In genomic region chr14:93964281-93964680, GRCh38 we compare ENCODE assay signal across 21 cellular contexts. TPM values are rescaled to one million over a fixed set of nuclear protein-coding genes. Genes with fewer than 3 reads are reported as not detected.
A peak's percentile ranks its signal among the peaks of the same experiment; 100 is the strongest.
DNase-seq lines count a peak whose midpoint lies in the region; ATAC-seq and TF ChIP-seq lines count a peak whose summit lies in the region.
"Had no signal": no experiment of that assay in that cellular context is flagged by ENCODE, and none has a peak within 500 bp of the region (broad histone marks: within the 10 kb centered on the region; RNA-seq: fewer than 3 reads in every experiment).

No MANE protein-coding gene starts in this region.

- peak overlapping the region; percentile 87 for H3K27ac ChIP-seq in CD4-positive, CD25-positive, alpha-beta regulatory T cell (ENCODE audit: insufficient read depth, low read length, poor library complexity, severe bottlenecking)
- H3K27ac ChIP-seq in KMS-11 (peak overlapping the region; percentile 90; the same call in 1 of the 2 replicates), ascending aorta (peak overlapping the region; percentile 59 to 75), neutrophil (peak overlapping the region; percentile 92)
- H3K27ac ChIP-seq: neural progenitor cell had no signal

- TF ChIP-seq CTCF in KMS-11 (conservative IDR thresholded peaks at IDR 0.05; ENCODE audit: low read depth, low read length) (no peak), ascending aorta (IDR thresholded peaks at IDR 0.05) (no peak), neutrophil (IDR thresholded peaks at IDR 0.05) (no peak)

- peak overlapping the region; percentile 7 for H3K4me3 ChIP-seq in CD4-positive, CD25-positive, alpha-beta regulatory T cell (ENCODE audit: low read depth, low read length)
- H3K4me3 ChIP-seq in KMS-11 (IDR thresholded peaks at IDR 0.05; ENCODE audit: insufficient read depth, low read depth, low read length) (no peak overlapping the region), ascending aorta (no peak overlapping the region), neutrophil (ENCODE audit: low read depth in 1 of 2, low read length in 1 of 2) (no peak overlapping the region)
- H3K4me3 ChIP-seq: neural progenitor cell had no signal

- no peaks in the 10 kb centered on the region for H3K27me3 Mint-ChIP-seq in CD4-positive, CD25-positive, alpha-beta regulatory T cell
- H3K27me3 Mint-ChIP-seq: type B pancreatic cell had no signal

- intact Hi-C loops in ascending aorta (cut with DNase I) = no loop called here
- intact Hi-C loops in sciatic nerve (cut with DNase I) = no loop called here

- H3K4me1 ChIP-seq in CD4-positive, CD25-positive, alpha-beta regulatory T cell (ENCODE audit: control insufficient read depth, insufficient read depth, low read length, poor library complexity, severe bottlenecking) = peaks cover 52% of the 10 kb centered on the region
- H3K4me1 ChIP-seq in KMS-11 (ENCODE audit: low read depth, poor library complexity, severe bottlenecking) = peaks cover 89% of the 10 kb centered on the region
- H3K4me1 ChIP-seq in ascending aorta = peaks cover 6 to 49% of the 10 kb centered on the region in 2 donors
- H3K4me1 ChIP-seq in neutrophil (ENCODE audit: control insufficient read depth in 1 of 2, insufficient read depth in 1 of 2, low read depth in 1 of 2, low read length in 1 of 2) = peaks cover 6 to 55% of the 10 kb centered on the region in 2 experiments

- H4K20me1 ChIP-seq in KMS-11 (ENCODE audit: insufficient read depth) = no peaks in the 10 kb centered on the region

- no peak for ATAC-seq in CD4-positive, CD25-positive, alpha-beta regulatory T cell (ENCODE audit: low read depth in 2 of 2)
- ATAC-seq in sciatic nerve = no peak
- ATAC-seq: Panc1 had no signal

- H3K36me3 Mint-ChIP-seq in CD4-positive, CD25-positive, alpha-beta regulatory T cell = no peaks in the 10 kb centered on the region
- H3K36me3 Mint-ChIP-seq: neural progenitor cell, type B pancreatic cell had no signal

- H3K27me3 ChIP-seq in CD4-positive, CD25-positive, alpha-beta regulatory T cell (ENCODE audit: control insufficient read depth, insufficient read depth, low read length) = no peaks in the 10 kb centered on the region
- no peaks in the 10 kb centered on the region for H3K27me3 ChIP-seq in KMS-11 (ENCODE audit: insufficient read depth, low read depth)
- H3K27me3 ChIP-seq in ascending aorta = no peaks in the 10 kb centered on the region
- H3K27me3 ChIP-seq in neutrophil = peaks cover 9% of the 10 kb centered on the region
- H3K27me3 ChIP-seq: brain microvascular endothelial cell, neural progenitor cell had no signal

- no peak overlapping the region for H3K9ac ChIP-seq in KMS-11
- H3K9ac ChIP-seq: neural progenitor cell had no signal

- no peak overlapping the region; the same call in 1 of the 2 replicates for H3K4me2 ChIP-seq in KMS-11
- H3K4me2 ChIP-seq: neural progenitor cell had no signal

- no peak overlapping the region for H2AFZ ChIP-seq in KMS-11 (ENCODE audit: low read depth)
- H2AFZ ChIP-seq: neural progenitor cell had no signal

- DNase-seq in CD4-positive, CD25-positive, alpha-beta regulatory T cell = no peak
- DNase-seq in ascending aorta (ENCODE audit: low spot score in 2 of 2) (no peak), hepatic stellate cell (ENCODE audit: low spot score) (no peak), sciatic nerve (ENCODE audit: low spot score) (no peak), NCI-H128 (lab: John Stamatoyannopoulos, UW; ENCODE audit: unreplicated experiment) (no peak)
- DNase-seq in activated effector memory CD4-positive, alpha-beta T cell treated with Interleukin-2 at 50 U/mL for 16 hours = no peak
- DNase-seq: activated naive CD4-positive, alpha-beta T cell treated with Interleukin-2 at 50 U/mL for 16 hours; brain microvascular endothelial cell; DMS153; HCEC 1CT; NCI-H1436 treated with DMSO at 0.1 percent for 48 hours; stimulated activated CD4-positive, alpha-beta T cell treated with anti-CD3 and anti-CD28 coated beads, Interleukin-1b, Interleukin-23, amount 100 ng/mL, for 48 hours had no signal

- H3K9me3 ChIP-seq in CD4-positive, CD25-positive, alpha-beta regulatory T cell (ENCODE audit: control insufficient read depth in 2 of 2, low read length in 2 of 2) = no peaks in the 10 kb centered on the region
- no peaks in the 10 kb centered on the region for H3K9me3 ChIP-seq in ascending aorta
- no peaks in the 10 kb centered on the region for H3K9me3 ChIP-seq in neutrophil

- no peaks in the 10 kb centered on the region for H3K79me2 ChIP-seq in KMS-11 (ENCODE audit: insufficient read depth, low read depth)

- H3K4me3 Mint-ChIP-seq in CD4-positive, CD25-positive, alpha-beta regulatory T cell = peak overlapping the region in 1 of 4 donors; percentile 0
- H3K4me3 Mint-ChIP-seq: dendritic cell treated with granulocyte-macrophage colony-stimulating factor and Interleukin-4, amounts not matched to agents 40 ng/mL and 50 ng/mL, for 4 days; type B pancreatic cell had no signal

- no peaks in the 10 kb centered on the region for H3K36me3 ChIP-seq in CD4-positive, CD25-positive, alpha-beta regulatory T cell (ENCODE audit: control insufficient read depth, insufficient read depth, low read length)
- H3K36me3 ChIP-seq in KMS-11 (ENCODE audit: insufficient read depth) (no peaks in the 10 kb centered on the region), ascending aorta (peaks cover 0 to 9% of the 10 kb centered on the region in 2 donors), neutrophil (no peaks in the 10 kb centered on the region)
- H3K36me3 ChIP-seq: brain microvascular endothelial cell, neural progenitor cell had no signal

- H3K4me1 Mint-ChIP-seq in CD4-positive, CD25-positive, alpha-beta regulatory T cell = peaks cover 24 to 61% (median 46%) of the 10 kb centered on the region in 4 donors

- no peak overlapping the region for H3K27ac Mint-ChIP-seq in CD4-positive, CD25-positive, alpha-beta regulatory T cell
- H3K27ac Mint-ChIP-seq: neural progenitor cell, type B pancreatic cell had no signal

- H3K9me3 Mint-ChIP-seq in CD4-positive, CD25-positive, alpha-beta regulatory T cell = peaks cover 0 to 4% (median 0%) of the 10 kb centered on the region in 7 donors
- H3K9me3 Mint-ChIP-seq: dendritic cell treated with granulocyte-macrophage colony-stimulating factor and Interleukin-4, amounts not matched to agents 40 ng/mL and 50 ng/mL, for 4 days; neural progenitor cell; type B pancreatic cell had no signal

RNA-seq across cellular contexts. Expression of gene ASB2, which starts 12.1 kb away (rescaled TPM):
- total RNA-seq in CD4-positive, CD25-positive, alpha-beta regulatory T cell = 0.96 TPM
- polyA plus RNA-seq in CD4-positive, CD25-positive, alpha-beta regulatory T cell = 1 to 10 TPM; 2.6 to 5.7 (median 4.9) TPM
- total RNA-seq in ascending aorta = 58.6 TPM
- 1.4 TPM for total RNA-seq in sciatic nerve
- total RNA-seq: HT1080, NCI-H460 had no signal

RNA-seq across cellular contexts. Expression of gene CCDC197, which starts 32.8 kb away (rescaled TPM):
- not detected for total RNA-seq in CD4-positive, CD25-positive, alpha-beta regulatory T cell
- polyA plus RNA-seq in CD4-positive, CD25-positive, alpha-beta regulatory T cell = not detected
- total RNA-seq in ascending aorta = not detected
- not detected for total RNA-seq in sciatic nerve
- total RNA-seq: activated CD8-positive, alpha-beta memory T cell treated with anti-CD3 and anti-CD28 coated beads for 36 hours; HT1080; NCI-H460 had no signal

RNA-seq across cellular contexts. Expression of gene FAM181A, which starts 37.1 kb away (rescaled TPM):
- not detected for total RNA-seq in CD4-positive, CD25-positive, alpha-beta regulatory T cell
- polyA plus RNA-seq in CD4-positive, CD25-positive, alpha-beta regulatory T cell = not detected
- total RNA-seq in ascending aorta (not detected), sciatic nerve (not detected)
- total RNA-seq: activated CD8-positive, alpha-beta memory T cell treated with anti-CD3 and anti-CD28 coated beads for 36 hours; HT1080; NCI-H460 had no signal

Comparison
In these comparisons a context has a peak if more than half of its experiments do, and no peak if none do; other contexts are left out.
1. RNA of gene ASB2, which starts 12.1 kb away (total RNA-seq): 58.6 TPM in ascending aorta (single experiment); 1.4 TPM in sciatic nerve (single experiment) and 0.96 TPM in CD4-positive, CD25-positive, alpha-beta regulatory T cell (single experiment); every median in the first group is over 10 times any median in the second.
2. Peak in every context shown above with its lines, with median percentiles within 50 percentile points of each other: H3K27ac ChIP-seq.